Comparison of ENCODE assay signal across 8 cellular contexts in the genomic region with DNA sequence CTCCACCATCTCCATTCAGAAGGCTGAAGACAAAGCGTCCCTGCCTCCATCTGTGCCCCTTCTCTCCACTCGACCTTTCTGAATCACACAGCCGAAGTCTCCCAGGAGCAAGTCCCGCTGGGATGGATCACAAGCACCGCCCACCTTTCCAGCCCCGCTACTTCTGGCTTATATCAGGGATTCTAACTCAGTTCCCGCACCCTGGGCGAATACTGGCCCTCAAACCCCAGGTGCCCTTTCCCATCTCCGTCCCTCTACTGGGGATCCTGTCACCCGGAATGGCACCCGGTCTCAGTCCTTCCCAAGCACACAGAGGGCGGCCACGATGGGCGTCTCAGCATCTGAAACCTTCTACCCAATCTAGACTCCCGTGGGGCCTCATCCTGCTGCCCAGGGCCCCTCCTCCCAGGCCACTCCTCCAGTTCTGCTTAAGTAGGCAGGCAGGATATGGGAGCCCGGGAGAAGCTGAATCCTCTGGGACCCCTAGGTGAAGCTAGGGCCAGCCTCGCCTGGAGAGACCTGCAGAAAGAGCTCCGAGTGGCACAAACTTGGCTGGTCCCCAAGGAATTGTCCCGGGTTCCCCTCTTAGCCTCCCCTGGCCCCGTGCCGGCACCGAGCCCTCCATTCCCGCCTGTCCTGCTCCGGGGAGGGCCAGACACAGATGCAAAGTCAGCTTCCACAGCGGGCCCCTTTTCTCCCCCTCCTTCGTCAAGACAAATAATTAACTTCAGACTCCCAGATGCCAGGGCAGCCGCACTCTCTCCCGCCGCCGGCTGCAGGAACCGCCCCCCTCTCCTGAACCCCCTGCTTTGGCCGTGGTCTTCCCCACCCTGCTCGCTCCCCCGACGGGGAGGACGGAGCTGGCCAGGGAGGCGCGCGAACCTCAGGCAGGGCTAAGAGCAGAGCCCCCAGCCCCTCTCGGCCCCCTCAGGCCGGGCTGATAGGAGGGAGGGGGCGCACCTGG. TPM values are rescaled to one million over a fixed set of nuclear protein-coding genes. Genes with fewer than 3 reads are reported as not detected.
DNase-seq lines count a peak whose midpoint lies in the region; ATAC-seq and TF ChIP-seq lines count a peak whose summit lies in the region.

No MANE protein-coding gene starts in this region.

- peaks cover 12 to 27% (median 13%) of the 10 kb centered on the region in 3 donors for H3K4me1 ChIP-seq in esophagus squamous epithelium

- TF ChIP-seq CTCF in esophagus squamous epithelium (IDR thresholded peaks at IDR 0.05) (no peak), nephron (IDR thresholded peaks at IDR 0.05; ENCODE audit: unreplicated experiment in 3 of 3) (no peak)

- peaks cover 33% of the 10 kb centered on the region for H3K4me1 Mint-ChIP-seq in nephron

- WGBS in esophagus squamous epithelium, 2 donors: 10 to 30% methylated on average over 18 to 22 of the region's 42 CpGs

- H3K4me3 ChIP-seq in esophagus squamous epithelium: peak overlapping the region; percentile 0 to 60 (median 32)

- peaks cover 0 to 76% (median 9%) of the 10 kb centered on the region in 4 donors for H3K27me3 ChIP-seq in esophagus squamous epithelium

- H3K9me3 ChIP-seq in esophagus squamous epithelium: no peaks in the 10 kb centered on the region

- peaks cover 43% of the 10 kb centered on the region for H3K27me3 Mint-ChIP-seq in nephron (ENCODE audit: low read depth)

- no peak for TF ChIP-seq POLR2A in esophagus squamous epithelium (IDR thresholded peaks at IDR 0.05)

- peak overlapping the region; percentile 86 to 98 (median 91) for H3K27ac Mint-ChIP-seq in nephron

- H3K9me3 Mint-ChIP-seq in nephron: no peaks in the 10 kb centered on the region

- peak overlapping the region; percentile 89 to 91 (median 91) for H3K4me3 Mint-ChIP-seq in nephron

- no peak for ATAC-seq in GM18870 (IDR thresholded peaks at IDR 0.05; ENCODE audit: unreplicated experiment)
- ATAC-seq in GM19035 (IDR thresholded peaks at IDR 0.05; ENCODE audit: unreplicated experiment): no peak
- ATAC-seq in HG02642 (IDR thresholded peaks at IDR 0.05; ENCODE audit: poor library complexity, unreplicated experiment): no peak

- DNase-seq in AG20443 (ENCODE audit: low spot score) (peak; percentile 50), NCI-H2171 treated with DMSO at 0.1 percent for 48 hours (lab: John Stamatoyannopoulos, UW) (peak; percentile 92), esophagus squamous epithelium (lab: John Stamatoyannopoulos, UW) (no peak)
- DNase-seq in NK-92 treated with Interleukin-12 subunit alpha and Interleukin-12 subunit beta, amount 100 ng/mL, for 24 hours (lab: John Stamatoyannopoulos, UW): no peak

- no peaks in the 10 kb centered on the region for H3K36me3 ChIP-seq in esophagus squamous epithelium

- peaks cover 18% of the 10 kb centered on the region for H3K36me3 Mint-ChIP-seq in nephron (ENCODE audit: low read depth)

- H3K27ac ChIP-seq in esophagus squamous epithelium: no peak overlapping the region

- intact Hi-C loops in esophagus squamous epithelium (cut with DNase I): loop anchor here (5.0 kb wide), 1 partner anchor 182 kb away; no protein-coding TSS in a partner anchor

RNA-seq across cellular contexts. Expression of a gene that starts 0.6 kb away (rescaled TPM):
- total RNA-seq in esophagus squamous epithelium: 1 to 10 TPM in 2 of 4 donors, under 1 TPM in 2; 0.47 to 1.5 (median 0.87) TPM

RNA-seq across cellular contexts. Expression of a gene that starts 27.8 kb away (rescaled TPM):
- total RNA-seq in esophagus squamous epithelium: 10 to 100 TPM; 12.2 to 20.5 (median 16.9) TPM

RNA-seq across cellular contexts. Expression of a gene that starts 47.2 kb away (rescaled TPM):
- 100 to 1,000 TPM; 103 to 148 (median 130) TPM for total RNA-seq in esophagus squamous epithelium

Comparison
In these comparisons a context has a peak if more than half of its experiments do, and no peak if none do; other contexts are left out.
1. DNase-seq: peak in AG20443 (single experiment) and NCI-H2171 treated with DMSO at 0.1 percent for 48 hours (single experiment); none in esophagus squamous epithelium (single experiment) and NK-92 treated with Interleukin-12 subunit alpha and Interleukin-12 subunit beta, amount 100 ng/mL, for 24 hours (single experiment).